2 cellular contexts compared by ENCODE assay signal in genomic region chr4:88591787-88592599, GRCh38.
TF ChIP-seq lines count a peak whose summit lies in the region.

Gene HERC3, plus strand, starts transcription at chr4:88592480. Its CDS starts 13,344 bp downstream, at chr4:88605824.

TF ChIP-seq in HEK293, 187 proteins besides CTCF, POLR2A, EP300 and RAD21 (continued from another document and continues in another):
- TF ChIP-seq ZBTB26 (tag by site-specific recombination; optimal IDR thresholded peaks at IDR 0.05) (peak; percentile 62), GLI2 (tag by site-specific recombination; IDR thresholded peaks at IDR 0.05; ENCODE audit: borderline replicate concordance, low read depth) (no peak), SP2 (tag by site-specific recombination; IDR thresholded peaks at IDR 0.05) (peak; percentile 84), ZNF501 (tag by site-specific recombination; IDR thresholded peaks at IDR 0.05) (peak; percentile 27; the same call in 1 of the 2 replicates), ZNF169 (tag by site-specific recombination; IDR thresholded peaks at IDR 0.05) (no peak), ZNF202 (tag by site-specific recombination; IDR thresholded peaks at IDR 0.05; ENCODE audit: borderline replicate concordance) (no peak), ZBTB8A (tag by site-specific recombination; IDR thresholded peaks at IDR 0.05) (peak; percentile 12; the same call in 1 of the 2 replicates), PRDM10 (tag by site-specific recombination; IDR thresholded peaks at IDR 0.05) (peak; percentile 67), ZBTB20 (tag by site-specific recombination; IDR thresholded peaks at IDR 0.05) (peak; percentile 84), ZNF561 (tag by site-specific recombination; IDR thresholded peaks at IDR 0.05; ENCODE audit: borderline replicate concordance) (peak; percentile 84), ZNF366 (tag by site-specific recombination; conservative IDR thresholded peaks at IDR 0.05) (peak; percentile 45), ZNF266 (tag by site-specific recombination; IDR thresholded peaks at IDR 0.05; ENCODE audit: low read depth) (no peak), ZNF341 (tag by site-specific recombination; IDR thresholded peaks at IDR 0.05; ENCODE audit: low read depth) (peak; percentile 71), ZBTB17 (tag by site-specific recombination; IDR thresholded peaks at IDR 0.05) (peak; percentile 51; the same call in 1 of the 2 replicates), ZNF214 (tag by site-specific recombination; IDR thresholded peaks at IDR 0.05; ENCODE audit: borderline replicate concordance) (no peak), ZNF837 (tag by site-specific recombination; IDR thresholded peaks at IDR 0.05) (no peak), ZNF335 (tag by site-specific recombination; conservative IDR thresholded peaks at IDR 0.05) (peak; percentile 75), ZNF747 (tag by site-specific recombination; IDR thresholded peaks at IDR 0.05) (no peak), ZNF664 (tag by site-specific recombination; IDR thresholded peaks at IDR 0.05) (no peak), ZFP37 (tag by site-specific recombination; IDR thresholded peaks at IDR 0.05) (0 out of 2 replicates have a peak, but pooled peaks have one; percentile 36), ZNF544 (tag by site-specific recombination; IDR thresholded peaks at IDR 0.05) (no peak), ZNF530 (tag by site-specific recombination; IDR thresholded peaks at IDR 0.05; ENCODE audit: low read depth) (no peak), SP7 (tag by site-specific recombination; IDR thresholded peaks at IDR 0.05) (no peak), ZNF2 (tag by site-specific recombination; IDR thresholded peaks at IDR 0.05) (peak; percentile 31; the same call in 1 of the 2 replicates), ZSCAN16 (tag by site-specific recombination; IDR thresholded peaks at IDR 0.05) (no peak)
- TF ChIP-seq, protein P1, sequence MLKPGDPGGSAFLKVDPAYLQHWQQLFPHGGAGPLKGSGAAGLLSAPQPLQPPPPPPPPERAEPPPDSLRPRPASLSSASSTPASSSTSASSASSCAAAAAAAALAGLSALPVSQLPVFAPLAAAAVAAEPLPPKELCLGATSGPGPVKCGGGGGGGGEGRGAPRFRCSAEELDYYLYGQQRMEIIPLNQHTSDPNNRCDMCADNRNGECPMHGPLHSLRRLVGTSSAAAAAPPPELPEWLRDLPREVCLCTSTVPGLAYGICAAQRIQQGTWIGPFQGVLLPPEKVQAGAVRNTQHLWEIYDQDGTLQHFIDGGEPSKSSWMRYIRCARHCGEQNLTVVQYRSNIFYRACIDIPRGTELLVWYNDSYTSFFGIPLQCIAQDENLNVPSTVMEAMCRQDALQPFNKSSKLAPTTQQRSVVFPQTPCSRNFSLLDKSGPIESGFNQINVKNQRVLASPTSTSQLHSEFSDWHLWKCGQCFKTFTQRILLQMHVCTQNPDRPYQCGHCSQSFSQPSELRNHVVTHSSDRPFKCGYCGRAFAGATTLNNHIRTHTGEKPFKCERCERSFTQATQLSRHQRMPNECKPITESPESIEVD (tag by site-specific recombination; IDR thresholded peaks at IDR 0.05), result no peak
- TF ChIP-seq, protein P2, sequence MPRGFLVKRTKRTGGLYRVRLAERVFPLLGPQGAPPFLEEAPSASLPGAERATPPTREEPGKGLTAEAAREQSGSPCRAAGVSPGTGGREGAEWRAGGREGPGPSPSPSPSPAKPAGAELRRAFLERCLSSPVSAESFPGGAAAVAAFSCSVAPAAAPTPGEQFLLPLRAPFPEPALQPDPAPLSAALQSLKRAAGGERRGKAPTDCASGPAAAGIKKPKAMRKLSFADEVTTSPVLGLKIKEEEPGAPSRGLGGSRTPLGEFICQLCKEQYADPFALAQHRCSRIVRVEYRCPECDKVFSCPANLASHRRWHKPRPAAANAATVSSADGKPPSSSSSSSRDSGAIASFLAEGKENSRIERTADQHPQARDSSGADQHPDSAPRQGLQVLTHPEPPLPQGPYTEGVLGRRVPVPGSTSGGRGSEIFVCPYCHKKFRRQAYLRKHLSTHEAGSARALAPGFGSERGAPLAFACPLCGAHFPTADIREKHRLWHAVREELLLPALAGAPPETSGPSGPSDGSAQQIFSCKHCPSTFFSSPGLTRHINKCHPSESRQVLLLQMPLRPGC (tag by site-specific recombination; IDR thresholded peaks at IDR 0.05), result peak; percentile 16; the same call in 1 of the 2 replicates

TF ChIP-seq in SK-N-SH, 30 proteins besides CTCF, POLR2A, EP300 and RAD21 (continued from another document):
- TF ChIP-seq SMC3 (IDR thresholded peaks at IDR 0.05; ENCODE audit: low read depth, low read length) (no peak), CHD2 (IDR thresholded peaks at IDR 0.05; ENCODE audit: low read length, partially characterized antibody) (peak; percentile 64), RXRA (IDR thresholded peaks at IDR 0.05; ENCODE audit: borderline replicate concordance, low read depth) (no peak), SIN3A (IDR thresholded peaks at IDR 0.05; ENCODE audit: borderline replicate concordance, low read depth, low read length) (no peak), IRF3 (IDR thresholded peaks at IDR 0.05; ENCODE audit: low read depth, low read length) (peak; percentile 61), MAX (IDR thresholded peaks at IDR 0.05; ENCODE audit: low read depth) (peak; percentile 42; the same call in 1 of the 2 replicates)
